Comparison of ENCODE assay signal across 8 cellular contexts in the genomic region with DNA sequence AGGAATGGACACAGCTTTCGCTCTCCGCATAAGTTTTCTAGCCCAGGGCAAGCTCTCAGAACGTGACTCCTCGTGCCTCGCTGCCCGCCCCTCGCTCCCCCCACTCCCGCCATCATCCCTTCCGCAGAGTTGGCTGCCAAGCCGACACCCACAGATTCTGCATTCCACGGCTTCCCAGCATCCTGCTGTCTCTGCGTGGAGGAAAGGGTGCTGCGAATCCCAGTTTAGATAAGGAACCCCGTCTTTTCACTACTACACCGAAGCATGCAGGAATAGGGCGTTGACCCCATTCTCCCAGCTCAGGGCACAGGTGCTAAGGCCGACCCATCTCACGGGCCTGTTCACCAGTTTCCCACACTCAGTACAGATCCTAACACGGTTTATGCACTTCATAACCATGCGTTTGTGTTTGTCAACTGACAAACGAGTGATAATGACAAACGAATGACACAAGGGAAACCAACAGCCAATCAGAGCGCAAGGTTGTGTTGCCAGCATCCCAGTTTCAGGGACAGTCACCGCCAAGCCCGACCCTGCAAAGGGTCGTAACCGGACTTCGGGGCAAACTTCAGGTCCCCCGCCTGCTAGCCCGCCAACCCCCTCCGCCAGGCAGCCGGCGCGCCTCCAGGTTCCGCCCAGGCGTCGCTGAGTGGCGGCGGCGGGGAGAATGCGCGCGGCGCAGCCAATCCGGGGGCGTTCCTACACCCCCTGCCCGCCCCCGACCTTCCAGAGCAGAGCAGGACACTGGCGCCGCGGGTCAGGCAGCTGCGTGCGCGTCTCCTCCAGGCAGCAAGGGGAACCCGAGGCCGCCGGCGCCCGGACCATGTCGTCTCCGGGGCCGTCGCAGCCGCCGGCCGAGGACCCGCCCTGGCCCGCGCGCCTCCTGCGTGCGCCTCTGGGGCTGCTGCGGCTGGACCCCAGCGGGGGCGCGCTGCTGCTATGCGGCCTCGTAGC. TPM values are rescaled to one million over a fixed set of nuclear protein-coding genes. Genes with fewer than 3 reads are reported as not detected.
DNase-seq lines count a peak whose midpoint lies in the region; ATAC-seq, FAIRE-seq and TF ChIP-seq lines count a peak whose summit lies in the region.

CYP2U1 (plus strand) TSS at position 729 of the 954 bp plus-strand sequence; CDS start at position 824, 95 bp downstream.

- peaks cover 3% of the 10 kb centered on the region; the same call in 1 of the 3 replicates for H3K4me1 ChIP-seq in A549

- CTCF ChIA-PET in A549 (lab: Yijun Ruan, JAX) = interaction anchor here (1.4 kb wide), 1 partner anchor 172 kb away, joined by 3 read pairs; no protein-coding TSS in a partner anchor

- peak within 1 kb of the TSS; percentile 65 to 85 for H3K27ac ChIP-seq in A549

- no peak for TF ChIP-seq CTCF in A549 (IDR thresholded peaks at IDR 0.05)

- no peak for TF ChIP-seq EP300 in A549 (IDR thresholded peaks at IDR 0.05)

- ATAC-seq in A549 (peak; percentile 98 to 100), GM18519 (IDR thresholded peaks at IDR 0.05; ENCODE audit: low FRiP score, unreplicated experiment) (peak; percentile 87), HG03039 (IDR thresholded peaks at IDR 0.05; ENCODE audit: unreplicated experiment) (peak; percentile 97), left colon (peak; percentile 97)

- TF ChIP-seq RAD21 in A549 (conservative IDR thresholded peaks at IDR 0.05 in 1 of 2, IDR thresholded peaks at IDR 0.05 in 1 of 2) = no peak

- WGBS in A549 (ENCODE audit: missing lambda C conversion rate) = 44% methylated on average over 21 of the region's 78 CpGs

- peak within 1 kb of the TSS; percentile 67 for H3K4me3 ChIP-seq in A549

- DNase-seq in A549 (ENCODE audit: low read depth in 1 of 2, low spot score in 1 of 2) (peak; percentile 66 to 68), NCI-H226 (peak; percentile 81), cerebellum (ENCODE audit: low spot score) (peak; percentile 90), left colon (peak; percentile 85 to 90)
- DNase-seq in activated CD4-positive, alpha-beta T cell treated with anti-CD3 and anti-CD28 coated beads for 24 hours (ENCODE audit: low read depth in 2 of 2) = peak; percentile 59 to 68
- DNase-seq in stimulated activated CD4-positive, alpha-beta T cell treated with anti-CD3 and anti-CD28 coated beads, Interleukin-1b, Interleukin-23, amount 100 ng/mL, for 4 hours (ENCODE audit: low read depth in 2 of 2) = peak; percentile 67 to 71

- H3K4me2 ChIP-seq in A549 = peak within 1 kb of the TSS; percentile 76

- POLR2A ChIA-PET in A549 (lab: Yijun Ruan, JAX) = no interaction called here

- intact Hi-C loops in left colon (cut with DNase I, micrococcal nuclease) = loop anchor here in 1 of 2 donors (5.0 kb wide), 1 partner anchor 56 kb away; the partner anchor contains the start of gene HADH

- no peak for FAIRE-seq in A549 (lab: Jason Lieb, UNC)

- TF ChIP-seq POLR2A in A549 (IDR thresholded peaks at IDR 0.05; ENCODE audit: low read length) = peak; percentile 40; the same call in 1 of the 2 replicates

- H3K9me3 ChIP-seq in A549 = no peaks in the 10 kb centered on the region

TF ChIP-seq in A549, 52 proteins besides CTCF, POLR2A, EP300 and RAD21:
- TF ChIP-seq MAFK (IDR thresholded peaks at IDR 0.05; ENCODE audit: partially characterized antibody) (no peak), ESRRA (IDR thresholded peaks at IDR 0.05; ENCODE audit: borderline replicate concordance, low read length) (no peak), JUNB (IDR thresholded peaks at IDR 0.05) (no peak), PHF8 (IDR thresholded peaks at IDR 0.05; ENCODE audit: borderline replicate concordance, low read depth) (peak; percentile 19; the same call in 1 of the 2 replicates), PBX3 (IDR thresholded peaks at IDR 0.05) (no peak), HOXB13 (CRISPR knock-in tag; IDR thresholded peaks at IDR 0.05; ENCODE audit: low read depth) (no peak), RFX5 (IDR thresholded peaks at IDR 0.05) (no peak), TP53 (CRISPR knock-in tag; IDR thresholded peaks at IDR 0.05) (no peak)
- TF ChIP-seq, protein P1, sequence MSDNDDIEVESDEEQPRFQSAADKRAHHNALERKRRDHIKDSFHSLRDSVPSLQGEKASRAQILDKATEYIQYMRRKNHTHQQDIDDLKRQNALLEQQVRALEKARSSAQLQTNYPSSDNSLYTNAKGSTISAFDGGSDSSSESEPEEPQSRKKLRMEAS (IDR thresholded peaks at IDR 0.05) = peak; percentile 54; the same call in 1 of the 2 replicates
- TF ChIP-seq, protein P2, sequence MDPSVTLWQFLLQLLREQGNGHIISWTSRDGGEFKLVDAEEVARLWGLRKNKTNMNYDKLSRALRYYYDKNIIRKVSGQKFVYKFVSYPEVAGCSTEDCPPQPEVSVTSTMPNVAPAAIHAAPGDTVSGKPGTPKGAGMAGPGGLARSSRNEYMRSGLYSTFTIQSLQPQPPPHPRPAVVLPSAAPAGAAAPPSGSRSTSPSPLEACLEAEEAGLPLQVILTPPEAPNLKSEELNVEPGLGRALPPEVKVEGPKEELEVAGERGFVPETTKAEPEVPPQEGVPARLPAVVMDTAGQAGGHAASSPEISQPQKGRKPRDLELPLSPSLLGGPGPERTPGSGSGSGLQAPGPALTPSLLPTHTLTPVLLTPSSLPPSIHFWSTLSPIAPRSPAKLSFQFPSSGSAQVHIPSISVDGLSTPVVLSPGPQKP (IDR thresholded peaks at IDR 0.05; ENCODE audit: low read depth, low read length) = no peak
TF ChIP-seq in A549: peak in this region for 2.

RNA-seq across cellular contexts. Expression of gene CYP2U1, which starts in this region (rescaled TPM):
- 2.2 and 2.3 TPM in 2 replicates for polyA plus RNA-seq in A549 (2011; rRNA removed)
- polyA plus RNA-seq in A549 (2012; cell fraction: cytosol; rRNA removed) = 0.54 and 0.89 TPM in 2 replicates
- polyA plus RNA-seq in A549 (2012; cell fraction: nucleus; rRNA removed) = 0.59 and 0.72 TPM in 2 replicates
- 1.8 to 2.3 TPM (median 2.2 TPM) in 3 replicates for polyA plus RNA-seq in A549 (2017; fragmentation: RNase III; extraction: RNeasy Plus Mini Kit Qiagen cat#74134 plus additional on column Dnase treatment)
- polyA minus RNA-seq in A549 (2011; rRNA and poly(A)+ RNA removed) = 1.2 and 1.4 TPM in 2 replicates
- total RNA-seq in cerebellum = 12.9 TPM
- 1 to 10 TPM; 2.8 to 4.0 TPM for total RNA-seq in left colon

Comparison
In these comparisons a context has a peak if more than half of its experiments do, and no peak if none do; other contexts are left out.
1. Peak in every context shown above with its lines: DNase-seq, ATAC-seq, H3K4me3 ChIP-seq and H3K27ac ChIP-seq.